In genomic region chr19:45092747-45093678, GRCh38 we compare ENCODE assay signal across 8 cellular contexts. TPM values are rescaled to one million over a fixed set of nuclear protein-coding genes. Genes with fewer than 3 reads are reported as not detected.
DNase-seq lines count a peak whose midpoint lies in the region; ATAC-seq, FAIRE-seq and TF ChIP-seq lines count a peak whose summit lies in the region.

A gene with protein sequence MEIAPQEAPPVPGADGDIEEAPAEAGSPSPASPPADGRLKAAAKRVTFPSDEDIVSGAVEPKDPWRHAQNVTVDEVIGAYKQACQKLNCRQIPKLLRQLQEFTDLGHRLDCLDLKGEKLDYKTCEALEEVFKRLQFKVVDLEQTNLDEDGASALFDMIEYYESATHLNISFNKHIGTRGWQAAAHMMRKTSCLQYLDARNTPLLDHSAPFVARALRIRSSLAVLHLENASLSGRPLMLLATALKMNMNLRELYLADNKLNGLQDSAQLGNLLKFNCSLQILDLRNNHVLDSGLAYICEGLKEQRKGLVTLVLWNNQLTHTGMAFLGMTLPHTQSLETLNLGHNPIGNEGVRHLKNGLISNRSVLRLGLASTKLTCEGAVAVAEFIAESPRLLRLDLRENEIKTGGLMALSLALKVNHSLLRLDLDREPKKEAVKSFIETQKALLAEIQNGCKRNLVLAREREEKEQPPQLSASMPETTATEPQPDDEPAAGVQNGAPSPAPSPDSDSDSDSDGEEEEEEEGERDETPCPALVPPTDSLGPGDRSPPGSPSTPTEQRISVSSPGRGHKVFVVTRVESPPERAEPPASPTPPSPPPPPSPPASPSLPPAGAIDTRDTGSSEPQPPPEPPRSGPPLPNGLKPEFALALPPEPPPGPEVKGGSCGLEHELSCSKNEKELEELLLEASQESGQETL (plus strand): TSS chr19:45093179. CDS start chr19:45093326, 147 bp downstream.

- H3K27ac ChIP-seq in mucosa of rectum (ENCODE audit: low read depth in 2 of 2, low read length in 2 of 2), result peak within 1 kb of the TSS; percentile 91 to 95

- H3K9ac ChIP-seq in mucosa of rectum (ENCODE audit: low read depth in 1 of 2, low read length in 2 of 2), result peak within 1 kb of the TSS; percentile 86 to 90

- no peak for FAIRE-seq in D721Med (lab: Jason Lieb, UNC)

- H3K36me3 ChIP-seq in mucosa of rectum (ENCODE audit: control insufficient read depth in 2 of 2, insufficient read depth in 2 of 2, low read length in 2 of 2), result peaks cover 3 to 8% of the 10 kb centered on the region in 2 donors

- peaks cover 34 to 41% of the 10 kb centered on the region in 2 donors for H3K4me1 ChIP-seq in mucosa of rectum (ENCODE audit: control insufficient read depth in 2 of 2, insufficient read depth in 2 of 2, low read length in 2 of 2)

- peak within 1 kb of the TSS; percentile 90 to 92 for H3K4me3 ChIP-seq in mucosa of rectum (ENCODE audit: low read length in 2 of 2)

- TF ChIP-seq CTCF in D721Med (IDR thresholded peaks at IDR 0.05; ENCODE audit: insufficient read depth, missing control alignments), result no peak

- ATAC-seq in GM21529 (IDR thresholded peaks at IDR 0.05; ENCODE audit: unreplicated experiment), result peak; percentile 60

- peak; percentile 62 for TF ChIP-seq POLR2A in erythroblast (IDR thresholded peaks at IDR 0.05; ENCODE audit: low read length)

- DNase-seq in D721Med (ENCODE audit: insufficient read length, low spot score) (peak; percentile 96), KG1 (lab: John Stamatoyannopoulos, UW) (peak; percentile 88), erythroblast (lab: John Stamatoyannopoulos, UW) (peak; percentile 98)
- peak; percentile 89 for DNase-seq in activated T-cell treated with anti-CD3 and anti-CD28 coated beads, Interleukin-2, amount 50 U/mL, for 1 hour
- peak; percentile 83 to 87 for DNase-seq in stimulated activated CD8-positive, alpha-beta memory T cell treated with anti-CD3 and anti-CD28 coated beads, Interleukin-4, amount 100 ng/mL, for 4 hours (ENCODE audit: low read depth in 2 of 2, low spot score in 1 of 2)

- H3K9me3 ChIP-seq in mucosa of rectum (ENCODE audit: control insufficient read depth in 2 of 2, low read length in 2 of 2), result no peaks in the 10 kb centered on the region

- H3K27me3 ChIP-seq in mucosa of rectum (ENCODE audit: control insufficient read depth in 2 of 2, insufficient read depth in 2 of 2, low read length in 2 of 2), result no peaks in the 10 kb centered on the region

TF ChIP-seq in PFSK-1, 5 proteins besides CTCF, POLR2A, EP300 and RAD21:
- TF ChIP-seq SIN3A (IDR thresholded peaks at IDR 0.05; ENCODE audit: borderline replicate concordance, insufficient read depth, low read length), result peak; percentile 72; the same call in 1 of the 2 replicates
- TF ChIP-seq, protein P1, sequence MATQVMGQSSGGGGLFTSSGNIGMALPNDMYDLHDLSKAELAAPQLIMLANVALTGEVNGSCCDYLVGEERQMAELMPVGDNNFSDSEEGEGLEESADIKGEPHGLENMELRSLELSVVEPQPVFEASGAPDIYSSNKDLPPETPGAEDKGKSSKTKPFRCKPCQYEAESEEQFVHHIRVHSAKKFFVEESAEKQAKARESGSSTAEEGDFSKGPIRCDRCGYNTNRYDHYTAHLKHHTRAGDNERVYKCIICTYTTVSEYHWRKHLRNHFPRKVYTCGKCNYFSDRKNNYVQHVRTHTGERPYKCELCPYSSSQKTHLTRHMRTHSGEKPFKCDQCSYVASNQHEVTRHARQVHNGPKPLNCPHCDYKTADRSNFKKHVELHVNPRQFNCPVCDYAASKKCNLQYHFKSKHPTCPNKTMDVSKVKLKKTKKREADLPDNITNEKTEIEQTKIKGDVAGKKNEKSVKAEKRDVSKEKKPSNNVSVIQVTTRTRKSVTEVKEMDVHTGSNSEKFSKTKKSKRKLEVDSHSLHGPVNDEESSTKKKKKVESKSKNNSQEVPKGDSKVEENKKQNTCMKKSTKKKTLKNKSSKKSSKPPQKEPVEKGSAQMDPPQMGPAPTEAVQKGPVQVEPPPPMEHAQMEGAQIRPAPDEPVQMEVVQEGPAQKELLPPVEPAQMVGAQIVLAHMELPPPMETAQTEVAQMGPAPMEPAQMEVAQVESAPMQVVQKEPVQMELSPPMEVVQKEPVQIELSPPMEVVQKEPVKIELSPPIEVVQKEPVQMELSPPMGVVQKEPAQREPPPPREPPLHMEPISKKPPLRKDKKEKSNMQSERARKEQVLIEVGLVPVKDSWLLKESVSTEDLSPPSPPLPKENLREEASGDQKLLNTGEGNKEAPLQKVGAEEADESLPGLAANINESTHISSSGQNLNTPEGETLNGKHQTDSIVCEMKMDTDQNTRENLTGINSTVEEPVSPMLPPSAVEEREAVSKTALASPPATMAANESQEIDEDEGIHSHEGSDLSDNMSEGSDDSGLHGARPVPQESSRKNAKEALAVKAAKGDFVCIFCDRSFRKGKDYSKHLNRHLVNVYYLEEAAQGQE (IDR thresholded peaks at IDR 0.05; ENCODE audit: insufficient read depth in 1 of 2, low read depth in 2 of 2, low read length in 2 of 2), result no peak
- TF ChIP-seq POLR2AphosphoS5 (IDR thresholded peaks at IDR 0.05; ENCODE audit: low read depth, low read length), result peak; percentile 53; the same call in 1 of the 2 replicates
- TF ChIP-seq TAF1 (IDR thresholded peaks at IDR 0.05; ENCODE audit: borderline replicate concordance, insufficient read depth, low read length), result 0 out of 2 replicates have a peak, but pooled peaks have one; percentile 57

RNA-seq across cellular contexts. Expression of the gene that starts here (rescaled TPM):
- 49.1 TPM for polyA plus RNA-seq in PFSK-1 (2012; ENCODE audit: insufficient read length, low read depth)

Comparison
In these comparisons a context has a peak if more than half of its experiments do, and no peak if none do; other contexts are left out.
1. Peak in every context shown above with its lines: DNase-seq, ATAC-seq, H3K4me3 ChIP-seq and H3K27ac ChIP-seq.